In genomic region chr15:36432162-36432561, GRCh38 we compare ENCODE assay signal across 24 cellular contexts.
A peak's percentile ranks its signal among the peaks of the same experiment; 100 is the strongest.
DNase-seq lines count a peak whose midpoint lies in the region; ATAC-seq and TF ChIP-seq lines count a peak whose summit lies in the region.
"Had no signal": no experiment of that assay in that cellular context is flagged by ENCODE, and none has a peak within 500 bp of the region (broad histone marks: within the 10 kb centered on the region; RNA-seq: fewer than 3 reads in every experiment).

No MANE protein-coding gene starts in this region.

- no peaks in the 10 kb centered on the region for H3K36me3 ChIP-seq in PC-9 (ENCODE audit: low read depth)
- no peaks in the 10 kb centered on the region for H3K36me3 ChIP-seq in body of pancreas (replicated peaks in 1 of 2; ENCODE audit: insufficient read depth in 1 of 2, low read depth in 2 of 2)
- H3K36me3 ChIP-seq: breast epithelium, esophagus squamous epithelium, neural progenitor cell, upper lobe of right lung had no signal

- no peak for TF ChIP-seq POLR2A in body of pancreas (IDR thresholded peaks at IDR 0.05)

- no TSS peak for BruUV-seq in PC-9 (replicated peaks; lab: Mats Ljungman, UMichigan)

- peaks cover 20% of the 10 kb centered on the region for H3F3A ChIP-seq in PC-9 (ENCODE audit: insufficient read depth, low read depth)

- peaks cover 21% of the 10 kb centered on the region for H3K4me1 ChIP-seq in PC-9 (replicated peaks; ENCODE audit: insufficient read depth)
- no peaks in the 10 kb centered on the region for H3K4me1 ChIP-seq in body of pancreas
- H3K4me1 ChIP-seq: breast epithelium, esophagus squamous epithelium, neural progenitor cell, upper lobe of right lung had no signal

- no peaks in the 10 kb centered on the region for H4K20me1 ChIP-seq in PC-9 (ENCODE audit: insufficient read depth)

- H3K9me2 ChIP-seq in PC-9 (ENCODE audit: insufficient read depth) = no peaks in the 10 kb centered on the region

- H3K36me3 Mint-ChIP-seq in activated naive CD4-positive, alpha-beta T cell treated with anti-CD3 and anti-CD28 coated beads, Interleukin-2, amount 10 ng/mL, durations not matched to agents 7 days and 5 days = no peaks in the 10 kb centered on the region
- H3K36me3 Mint-ChIP-seq: CD8-positive, alpha-beta T cell; neural progenitor cell had no signal

- H3K4me3 ChIP-seq in PC-9 (no peak overlapping the region), body of pancreas (no peak overlapping the region)
- H3K4me3 ChIP-seq: breast epithelium, esophagus squamous epithelium, neural progenitor cell, upper lobe of right lung had no signal

- H3K4me2 ChIP-seq in PC-9 = no peak overlapping the region
- H3K4me2 ChIP-seq: neural progenitor cell had no signal

- CTCF ChIA-PET in PC-9 (lab: Charles Lee) = no interaction called here
- CTCF ChIA-PET in activated naive CD4-positive, alpha-beta T cell treated with anti-CD3 and anti-CD28 coated beads, Interleukin-2, amount 10 ng/mL, durations not matched to agents 7 days and 5 days (lab: Charles Lee) = no interaction called here

- no peaks in the 10 kb centered on the region for H3K27me3 ChIP-seq in PC-9 (ENCODE audit: insufficient read depth, low read depth)
- H3K27me3 ChIP-seq in body of pancreas = no peaks in the 10 kb centered on the region
- H3K27me3 ChIP-seq: breast epithelium, esophagus squamous epithelium, neural progenitor cell, upper lobe of right lung had no signal

- H3K27ac Mint-ChIP-seq in activated naive CD4-positive, alpha-beta T cell treated with anti-CD3 and anti-CD28 coated beads, Interleukin-2, amount 10 ng/mL, durations not matched to agents 7 days and 5 days = no peak overlapping the region
- H3K27ac Mint-ChIP-seq: activated CD4-positive, alpha-beta T cell treated with anti-CD3 and anti-CD28 coated beads, Interleukin-2, amount 10 ng/mL, durations not matched to agents 24 days and 14 days; CD8-positive, alpha-beta T cell; neural progenitor cell; stimulated activated naive CD8-positive, alpha-beta T cell treated with anti-CD3 and anti-CD28 coated beads, Interleukin-15, amount 100 ng/mL, for 72 hours had no signal

- H3K27ac ChIP-seq in PC-9 (no peak overlapping the region), body of pancreas (no peak overlapping the region)
- H3K27ac ChIP-seq: breast epithelium, esophagus squamous epithelium, neural progenitor cell, upper lobe of right lung had no signal

- no peak overlapping the region for H3K4me3 Mint-ChIP-seq in activated naive CD4-positive, alpha-beta T cell treated with anti-CD3 and anti-CD28 coated beads, Interleukin-2, amount 10 ng/mL, durations not matched to agents 7 days and 5 days
- H3K4me3 Mint-ChIP-seq: activated CD4-positive, alpha-beta T cell treated with anti-CD3 and anti-CD28 coated beads, Interleukin-2, amount 10 ng/mL, durations not matched to agents 24 days and 14 days; CD8-positive, alpha-beta T cell; neural progenitor cell; stimulated activated naive CD8-positive, alpha-beta T cell treated with anti-CD3 and anti-CD28 coated beads, Interleukin-15, amount 100 ng/mL, for 72 hours had no signal

- no peaks in the 10 kb centered on the region for H3K9me3 Mint-ChIP-seq in activated naive CD4-positive, alpha-beta T cell treated with anti-CD3 and anti-CD28 coated beads, Interleukin-2, amount 10 ng/mL, durations not matched to agents 7 days and 5 days
- H3K9me3 Mint-ChIP-seq: activated CD4-positive, alpha-beta T cell treated with anti-CD3 and anti-CD28 coated beads, Interleukin-2, amount 10 ng/mL, durations not matched to agents 24 days and 14 days; CD8-positive, alpha-beta T cell; neural progenitor cell; stimulated activated naive CD8-positive, alpha-beta T cell treated with anti-CD3 and anti-CD28 coated beads, Interleukin-15, amount 100 ng/mL, for 72 hours had no signal

- 40 to 56% methylated on average over 2 of the region's 2 CpGs for WGBS in body of pancreas, 2 donors

- no peaks in the 10 kb centered on the region for H3K4me1 Mint-ChIP-seq in activated naive CD4-positive, alpha-beta T cell treated with anti-CD3 and anti-CD28 coated beads, Interleukin-2, amount 10 ng/mL, durations not matched to agents 7 days and 5 days
- H3K4me1 Mint-ChIP-seq: activated CD4-positive, alpha-beta T cell treated with anti-CD3 and anti-CD28 coated beads, Interleukin-2, amount 10 ng/mL, durations not matched to agents 24 days and 14 days; stimulated activated naive CD8-positive, alpha-beta T cell treated with anti-CD3 and anti-CD28 coated beads, Interleukin-15, amount 100 ng/mL, for 72 hours had no signal

- DNase-seq in A172 (ENCODE audit: low spot score) (peak; percentile 93), GM04504 (ENCODE audit: low read depth) (peak; percentile 50), PC-9 (no peak), glomerular visceral epithelial cell (ENCODE audit: extremely low spot score) (peak; percentile 51), omental fat pad (ENCODE audit: low spot score) (no peak), body of pancreas (no peak)
- no peak for DNase-seq in stimulated activated naive CD4-positive, alpha-beta T cell treated with Interleukin-2 at 50 U/mL for 16 hours (lab: John Stamatoyannopoulos, UW)
- DNase-seq in activated naive CD4-positive, alpha-beta T cell treated with anti-CD3 and anti-CD28 coated beads, Interleukin-2, amount 10 ng/mL, durations not matched to agents 7 days and 5 days = no peak
- DNase-seq: activated CD4-positive, alpha-beta T cell treated with anti-CD3 and anti-CD28 coated beads, Interleukin-2, amount 10 ng/mL, durations not matched to agents 24 days and 14 days; activated CD8-positive, alpha-beta memory T cell treated with anti-CD3 and anti-CD28 coated beads, Interleukin-2, amount 50 U/mL, for 48 hours; activated naive CD4-positive, alpha-beta T cell; CD8-positive, alpha-beta T cell; DMS79 treated with DMSO at 0.1 percent for 48 hours; esophagus squamous epithelium; hippocampal formation; KBM-7; left cardiac atrium; midbrain; NCI-H1092 treated with DMSO at 0.1 percent for 48 hours; NCI-H774; stimulated activated naive CD8-positive, alpha-beta T cell treated with anti-CD3 and anti-CD28 coated beads, Interleukin-15, amount 100 ng/mL, for 72 hours; upper lobe of right lung had no signal

- POLR2A ChIA-PET in PC-9 (lab: Charles Lee; ENCODE audit: unreplicated experiment) = no interaction called here

- ATAC-seq in omental fat pad (ENCODE audit: low FRiP score) (no peak), body of pancreas (no peak)
- ATAC-seq: CD8-positive, alpha-beta T cell; left cardiac atrium; stimulated activated naive CD8-positive, alpha-beta T cell treated with anti-CD3 and anti-CD28 coated beads, Interleukin-15, amount 100 ng/mL, for 72 hours; upper lobe of right lung had no signal

- H3K9me3 ChIP-seq in PC-9 (ENCODE audit: insufficient read depth, low read depth) (0 out of 2 replicates have a peak, but pooled peaks cover 19% of the 10 kb centered on the region), body of pancreas (no peaks in the 10 kb centered on the region)
- H3K9me3 ChIP-seq: breast epithelium, esophagus squamous epithelium, upper lobe of right lung had no signal

- no peak for TF ChIP-seq CTCF in PC-9 (conservative IDR thresholded peaks at IDR 0.05)
- no peak for TF ChIP-seq CTCF in omental fat pad (IDR thresholded peaks at IDR 0.05)
- TF ChIP-seq CTCF in body of pancreas (IDR thresholded peaks at IDR 0.05) = no peak

- 0 out of 2 replicates have a peak overlapping the region, but pooled peaks have one; percentile 52 for H2AFZ ChIP-seq in PC-9
- H2AFZ ChIP-seq: neural progenitor cell had no signal

- intact Hi-C loops in PC-9 (cut with micrococcal nuclease; ENCODE audit: unreplicated experiment) = no loop called here
- intact Hi-C loops in body of pancreas (cut with DNase I) = no loop called here

- H3K27me3 Mint-ChIP-seq in activated naive CD4-positive, alpha-beta T cell treated with anti-CD3 and anti-CD28 coated beads, Interleukin-2, amount 10 ng/mL, durations not matched to agents 7 days and 5 days = no peaks in the 10 kb centered on the region
- H3K27me3 Mint-ChIP-seq: activated CD4-positive, alpha-beta T cell treated with anti-CD3 and anti-CD28 coated beads, Interleukin-2, amount 10 ng/mL, durations not matched to agents 24 days and 14 days; stimulated activated naive CD8-positive, alpha-beta T cell treated with anti-CD3 and anti-CD28 coated beads, Interleukin-15, amount 100 ng/mL, for 72 hours had no signal

- no peaks in the 10 kb centered on the region for H3K79me2 ChIP-seq in PC-9 (ENCODE audit: low read depth)

Comparison
In these comparisons a context has a peak if more than half of its experiments do, and no peak if none do; other contexts are left out.
1. DNase-seq: peak in A172 (single experiment), GM04504 (single experiment) and glomerular visceral epithelial cell (single experiment); none in PC-9 (0 of 2), stimulated activated naive CD4-positive, alpha-beta T cell treated with Interleukin-2 at 50 U/mL for 16 hours (single experiment), activated naive CD4-positive, alpha-beta T cell treated with anti-CD3 and anti-CD28 coated beads, Interleukin-2, amount 10 ng/mL, durations not matched to agents 7 days and 5 days (single experiment), omental fat pad (single experiment) and body of pancreas (0 of 4).